In genomic region chr15:41913251-41913650, GRCh38 we compare ENCODE assay signal across 17 cellular contexts.
"Had no signal": no experiment of that assay in that cellular context is flagged by ENCODE, and none has a peak within 500 bp of the region (broad histone marks: within the 10 kb centered on the region; RNA-seq: fewer than 3 reads in every experiment).

No MANE protein-coding gene starts in this region.

- ATAC-seq: activated CD8-positive, alpha-beta memory T cell treated with anti-CD3 and anti-CD28 coated beads, Interleukin-2, amount 10 ng/mL, durations not matched to agents 7 days and 5 days; activated CD8-positive, alpha-beta T cell treated with anti-CD3 and anti-CD28 coated beads for 36 hours; foreskin keratinocyte; left lobe of liver; natural killer cell; stimulated activated naive CD8-positive, alpha-beta T cell treated with anti-CD3 and anti-CD28 coated beads, Interleukin-15, amount 100 ng/mL, for 72 hours had no signal

- DNase-seq: activated CD4-positive, alpha-beta T cell treated with anti-CD3 and anti-CD28 coated beads for 4 hours; activated CD4-positive, CD25-positive, alpha-beta regulatory T cell; activated CD8-positive, alpha-beta memory T cell treated with anti-CD3 and anti-CD28 coated beads, Interleukin-2, amount 10 ng/mL, durations not matched to agents 7 days and 5 days; activated CD8-positive, alpha-beta T cell treated with anti-CD3 and anti-CD28 coated beads for 36 hours; activated T-cell treated with anti-CD3 and anti-CD28 coated beads for 4 hours; adrenal gland; effector CD4-positive, alpha-beta T cell; foreskin keratinocyte; immature natural killer cell; natural killer cell; stimulated activated CD4-positive, alpha-beta T cell treated with anti-CD3 and anti-CD28 coated beads, Interleukin-4, amount 100 ng/mL, for 4 hours; stimulated activated naive CD8-positive, alpha-beta T cell treated with anti-CD3 and anti-CD28 coated beads, Interleukin-15, amount 100 ng/mL, for 72 hours had no signal

- H3K27ac ChIP-seq: adrenal gland, ascending aorta, foreskin keratinocyte, hepatocyte, suprapubic skin had no signal

- H3K9me3 ChIP-seq: adrenal gland, ascending aorta, suprapubic skin, tibial nerve had no signal

- H3K4me3 ChIP-seq: adrenal gland, ascending aorta, hepatocyte, suprapubic skin, tibial nerve had no signal

- H3K27me3 ChIP-seq: adrenal gland, ascending aorta, foreskin keratinocyte, hepatocyte, suprapubic skin, tibial nerve had no signal
